2 cellular contexts compared by ENCODE assay signal in the genomic region with DNA sequence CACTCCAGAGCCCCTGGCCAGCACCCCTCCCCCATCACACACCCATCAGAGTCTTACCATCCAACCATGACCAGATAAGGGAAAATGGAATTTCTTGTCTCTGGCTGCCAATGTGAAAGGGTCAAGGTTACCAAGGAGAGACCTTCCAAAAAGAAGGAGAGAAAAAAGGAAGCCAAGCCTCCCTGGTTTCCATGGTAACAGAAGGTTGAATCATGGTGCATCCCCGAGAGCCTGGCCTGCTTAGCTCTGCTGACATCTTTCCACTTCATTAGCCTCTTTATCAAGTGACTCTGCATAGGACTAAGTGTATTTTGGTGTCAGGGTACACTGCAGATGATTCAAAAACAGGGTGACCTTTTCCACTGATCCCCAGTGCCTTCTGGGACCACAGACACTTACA.
TF ChIP-seq lines count a peak whose summit lies in the region.

No MANE protein-coding gene starts in this region.

TF ChIP-seq in neural cell, 6 proteins besides CTCF, POLR2A, EP300 and RAD21 (continued from another document):
- peak; percentile 10 for TF ChIP-seq REST (IDR thresholded peaks at IDR 0.05; ENCODE audit: borderline replicate concordance)
- TF ChIP-seq TAF1 (IDR thresholded peaks at IDR 0.05; ENCODE audit: low read depth) = no peak
- TF ChIP-seq POLR2AphosphoS5 (IDR thresholded peaks at IDR 0.05) = no peak

TF ChIP-seq in WTC11, 78 proteins besides CTCF, POLR2A, EP300 and RAD21 (continued from another document):
- TF ChIP-seq, protein P1, sequence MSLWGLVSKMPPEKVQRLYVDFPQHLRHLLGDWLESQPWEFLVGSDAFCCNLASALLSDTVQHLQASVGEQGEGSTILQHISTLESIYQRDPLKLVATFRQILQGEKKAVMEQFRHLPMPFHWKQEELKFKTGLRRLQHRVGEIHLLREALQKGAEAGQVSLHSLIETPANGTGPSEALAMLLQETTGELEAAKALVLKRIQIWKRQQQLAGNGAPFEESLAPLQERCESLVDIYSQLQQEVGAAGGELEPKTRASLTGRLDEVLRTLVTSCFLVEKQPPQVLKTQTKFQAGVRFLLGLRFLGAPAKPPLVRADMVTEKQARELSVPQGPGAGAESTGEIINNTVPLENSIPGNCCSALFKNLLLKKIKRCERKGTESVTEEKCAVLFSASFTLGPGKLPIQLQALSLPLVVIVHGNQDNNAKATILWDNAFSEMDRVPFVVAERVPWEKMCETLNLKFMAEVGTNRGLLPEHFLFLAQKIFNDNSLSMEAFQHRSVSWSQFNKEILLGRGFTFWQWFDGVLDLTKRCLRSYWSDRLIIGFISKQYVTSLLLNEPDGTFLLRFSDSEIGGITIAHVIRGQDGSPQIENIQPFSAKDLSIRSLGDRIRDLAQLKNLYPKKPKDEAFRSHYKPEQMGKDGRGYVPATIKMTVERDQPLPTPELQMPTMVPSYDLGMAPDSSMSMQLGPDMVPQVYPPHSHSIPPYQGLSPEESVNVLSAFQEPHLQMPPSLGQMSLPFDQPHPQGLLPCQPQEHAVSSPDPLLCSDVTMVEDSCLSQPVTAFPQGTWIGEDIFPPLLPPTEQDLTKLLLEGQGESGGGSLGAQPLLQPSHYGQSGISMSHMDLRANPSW (CRISPR knock-in tag; conservative IDR thresholded peaks at IDR 0.05; ENCODE audit: low read depth) = no peak
- no peak for TF ChIP-seq OVOL2 (CRISPR knock-in tag; IDR thresholded peaks at IDR 0.05; ENCODE audit: borderline replicate concordance)
- TF ChIP-seq NR3C1 (CRISPR knock-in tag; conservative IDR thresholded peaks at IDR 0.05; ENCODE audit: low read depth) = no peak
- no peak for TF ChIP-seq ZNF232 (CRISPR knock-in tag; IDR thresholded peaks at IDR 0.05)
- TF ChIP-seq ZBTB43 (CRISPR knock-in tag; IDR thresholded peaks at IDR 0.05) = no peak
TF ChIP-seq in WTC11: peak in this region for 0.
